ENCODE assay signal across 21 cellular contexts in the genomic region with DNA sequence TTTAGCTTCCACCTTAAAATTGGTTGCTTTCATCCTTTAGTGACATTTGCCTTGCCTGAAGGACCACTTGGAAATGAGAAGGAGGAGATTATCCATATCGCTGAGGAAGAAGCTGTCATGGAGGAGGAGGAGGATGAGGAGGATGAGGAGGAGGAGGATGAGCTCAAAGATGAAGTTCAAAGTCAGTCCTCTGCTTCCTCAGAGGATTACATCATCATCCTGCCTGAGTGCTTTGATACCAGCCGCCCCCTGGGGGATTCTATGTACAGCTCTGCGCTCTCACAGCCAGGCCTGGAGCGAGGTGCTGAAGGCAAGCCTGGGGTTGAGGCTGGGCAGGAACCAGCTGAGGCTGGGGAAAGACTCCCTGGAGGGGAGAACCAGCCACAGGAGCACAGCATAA. TPM values are rescaled to one million over a fixed set of nuclear protein-coding genes. Genes with fewer than 3 reads are reported as not detected.
DNase-seq lines count a peak whose midpoint lies in the region; TF ChIP-seq lines count a peak whose summit lies in the region.
"Had no signal": no experiment of that assay in that cellular context is flagged by ENCODE, and none has a peak within 500 bp of the region (broad histone marks: within the 10 kb centered on the region; RNA-seq: fewer than 3 reads in every experiment).

No MANE protein-coding gene starts in this region.

- peak overlapping the region; percentile 11 for H3K27ac ChIP-seq in AG04450 (ENCODE audit: low read depth, low read length)
- H3K27ac ChIP-seq: hepatocyte, prostate gland, SJCRH30, spleen, upper lobe of right lung had no signal

- H3K27me3 ChIP-seq in AG04450 (ENCODE audit: control insufficient read depth, insufficient read depth, low read length): no peaks in the 10 kb centered on the region
- H3K27me3 ChIP-seq: hepatocyte, SJCRH30, spleen, upper lobe of right lung had no signal

- POLR2A ChIA-PET in AG04450 (lab: Yijun Ruan, JAX): interaction anchor here (0.6 to 1.1 kb wide), 3 partner anchors 20 to 135 kb away, joined by 3 to 8 read pairs (median 3); no protein-coding TSS in a partner anchor

- no peak overlapping the region for H3K4me3 ChIP-seq in AG04450 (ENCODE audit: low read depth, low read length)
- H3K4me3 ChIP-seq in cardiac fibroblast (replicated peaks in 1 of 2; ENCODE audit: low read depth in 2 of 2, low read length in 2 of 2): no peak overlapping the region
- H3K4me3 ChIP-seq: hepatocyte, prostate gland, SJCRH30, spleen, upper lobe of right lung had no signal

- no peaks in the 10 kb centered on the region for H3K9me3 ChIP-seq in AG04450 (ENCODE audit: control insufficient read depth, insufficient read depth, low read length)
- H3K9me3 ChIP-seq: prostate gland, SJCRH30, spleen, upper lobe of right lung had no signal

- CTCF ChIA-PET in AG04450 (lab: Charles Lee): interaction anchor here (1.9 kb wide), 1 partner anchor 202 kb away, joined by 4 read pairs; a partner anchor contains a TSS

- TF ChIP-seq CTCF in AG04450 (IDR thresholded peaks at IDR 0.05; ENCODE audit: low read depth, low read length) (no peak), cardiac fibroblast (IDR thresholded peaks at IDR 0.05; ENCODE audit: low read depth, low read length) (no peak)

- DNase-seq in NCI-H2107 treated with DMSO at 0.1 percent for 48 hours (lab: John Stamatoyannopoulos, UW; ENCODE audit: unreplicated experiment) (peak; percentile 19), NCI-H2107 (lab: John Stamatoyannopoulos, UW) (no peak), AG04450 (ENCODE audit: low read depth, low spot score) (no peak), NAMALWA (ENCODE audit: low spot score) (peak; percentile 73), cardiac fibroblast (ENCODE audit: low read depth in 2 of 2) (peak; percentile 11 to 17), GM19238 (ENCODE audit: insufficient read length, low spot score) (no peak), RPMI8226 (no peak), HUDEP-2 (lab: John Stamatoyannopoulos, UW; ENCODE audit: unreplicated experiment in 76 of 76) (no peak)
- DNase-seq: activated CD4-positive, alpha-beta T cell treated with anti-CD3 and anti-CD28 coated beads, Interleukin-2, amount 50 U/mL, for 1 hour; aorta; CD4-positive, alpha-beta T cell; HCEC 1CT; NCI-H146; NCI-H510A treated with DMSO at 0.1 percent for 48 hours; SJCRH30; spleen had no signal

RNA-seq across cellular contexts. Expression of a gene that starts 11.5 kb away (rescaled TPM):
- polyA plus RNA-seq in AG04450 (2011; rRNA removed): 4.5 and 5.1 TPM in 2 replicates
- polyA minus RNA-seq in AG04450 (2011; rRNA and poly(A)+ RNA removed): 8.8 and 10.9 TPM in 2 replicates
- polyA plus RNA-seq: neural cell had no signal

RNA-seq across cellular contexts. Expression of a gene that starts 28.3 kb away (rescaled TPM):
- not detected in 2 replicates for polyA plus RNA-seq in AG04450 (2011; rRNA removed)
- not detected in 2 replicates for polyA minus RNA-seq in AG04450 (2011; rRNA and poly(A)+ RNA removed)
- polyA plus RNA-seq: aorta, fibroblast of lung, neural cell had no signal

RNA-seq across cellular contexts. Expression of a gene that starts 29.1 kb away (rescaled TPM):
- 103 and 107 TPM in 2 replicates for polyA plus RNA-seq in AG04450 (2011; rRNA removed)
- polyA minus RNA-seq in AG04450 (2011; rRNA and poly(A)+ RNA removed): 128 and 139 TPM in 2 replicates

RNA-seq across cellular contexts. Expression of a gene that starts 33.6 kb away (rescaled TPM):
- polyA plus RNA-seq in AG04450 (2011; rRNA removed): not detected in 2 replicates
- not detected in 2 replicates for polyA minus RNA-seq in AG04450 (2011; rRNA and poly(A)+ RNA removed)
- polyA plus RNA-seq: aorta, fibroblast of lung, hepatocyte, neural cell, spleen had no signal

Comparison
In these comparisons a context has a peak if more than half of its experiments do, and no peak if none do; other contexts are left out.
1. DNase-seq: peak in NCI-H2107 treated with DMSO at 0.1 percent for 48 hours (single experiment), NAMALWA (single experiment) and cardiac fibroblast (2 of 2); none in NCI-H2107 (single experiment), AG04450 (single experiment), GM19238 (single experiment), RPMI8226 (single experiment) and HUDEP-2 (0 of 76).